ENCODE assay signal across 8 cellular contexts in genomic region chr12:53675701-53676607, GRCh38. TPM values are rescaled to one million over a fixed set of nuclear protein-coding genes. Genes with fewer than 3 reads are reported as not detected.
DNase-seq lines count a peak whose midpoint lies in the region; ATAC-seq and TF ChIP-seq lines count a peak whose summit lies in the region.

Gene ATP5MC2, minus strand, starts transcription at chr12:53676083. Its CDS starts 3,469 bp downstream, at chr12:53672614.

- no peak for TF ChIP-seq EP300 in Ishikawa (IDR thresholded peaks at IDR 0.05; ENCODE audit: borderline replicate concordance)

- peak; percentile 84 for TF ChIP-seq RAD21 in Ishikawa (IDR thresholded peaks at IDR 0.05; ENCODE audit: low read depth)

- H3K9me3 ChIP-seq in mucosa of descending colon: no peaks in the 10 kb centered on the region

- peaks cover 19% of the 10 kb centered on the region for H3K4me1 ChIP-seq in mucosa of descending colon (ENCODE audit: low read depth)

- H3K36me3 ChIP-seq in mucosa of descending colon (ENCODE audit: low read depth): peaks cover 10% of the 10 kb centered on the region

- intact Hi-C loops in mucosa of descending colon (cut with DNase I, micrococcal nuclease): loop anchor here (10.0 kb wide), 2 partner anchors 121 to 131 kb away; no protein-coding TSS in a partner anchor

- TF ChIP-seq CTCF in epithelial cell of esophagus (IDR thresholded peaks at IDR 0.05; ENCODE audit: insufficient read depth, low read depth, low read length, missing control alignments) (peak; percentile 98), mucosa of descending colon (IDR thresholded peaks at IDR 0.05) (peak; percentile 97)

- peak; percentile 99 for DNase-seq in DMS53 treated with DMSO at 0.1 percent for 48 hours (lab: John Stamatoyannopoulos, UW; ENCODE audit: unreplicated experiment)
- DNase-seq in OCI-M2 (lab: John Stamatoyannopoulos, UW; ENCODE audit: unreplicated experiment): peak; percentile 91
- peak; percentile 93 for DNase-seq in activated T-cell treated with anti-CD3 and anti-CD28 coated beads for 4 hours
- DNase-seq in epithelial cell of esophagus (ENCODE audit: low read depth): peak; percentile 99
- peak; percentile 96 to 98 (median 98) for DNase-seq in mucosa of descending colon
- peak; percentile 95 for DNase-seq in stimulated activated CD8-positive, alpha-beta memory T cell treated with anti-CD3 and anti-CD28 coated beads, Interleukin-4, amount 100 ng/mL, for 24 hours (ENCODE audit: low read depth)

- H3K4me3 ChIP-seq in epithelial cell of esophagus (ENCODE audit: low read length): peak within 1 kb of the TSS; percentile 88
- H3K4me3 ChIP-seq in mucosa of descending colon: peak within 1 kb of the TSS; percentile 38

- peak; percentile 94 for ATAC-seq in GM21576 (IDR thresholded peaks at IDR 0.05; ENCODE audit: unreplicated experiment)
- peak; percentile 96 for ATAC-seq in mucosa of descending colon

TF ChIP-seq in Ishikawa, 13 proteins besides CTCF, POLR2A, EP300 and RAD21:
- TF ChIP-seq TCF12 (IDR thresholded peaks at IDR 0.05; ENCODE audit: low read depth): peak; percentile 52; the same call in 1 of the 2 replicates
- TF ChIP-seq TAF1 (IDR thresholded peaks at IDR 0.05; ENCODE audit: low read depth): peak; percentile 98
- TF ChIP-seq CREB1 (IDR thresholded peaks at IDR 0.05; ENCODE audit: low read depth): no peak
- TF ChIP-seq EGR1 (IDR thresholded peaks at IDR 0.05): peak; percentile 49; the same call in 1 of the 2 replicates
- 0 out of 2 replicates have a peak, but pooled peaks have one; percentile 20 for TF ChIP-seq REST (IDR thresholded peaks at IDR 0.05; ENCODE audit: low read depth)
- TF ChIP-seq FOXM1 (IDR thresholded peaks at IDR 0.05; ENCODE audit: borderline replicate concordance, low read depth): no peak
- peak; percentile 98 for TF ChIP-seq YY1 (IDR thresholded peaks at IDR 0.05; ENCODE audit: low read depth)
- TF ChIP-seq MAX (IDR thresholded peaks at IDR 0.05): peak; percentile 98
- TF ChIP-seq USF1 (IDR thresholded peaks at IDR 0.05): 0 out of 2 replicates have a peak, but pooled peaks have one; percentile 36
- peak; percentile 98 for TF ChIP-seq CEBPB (IDR thresholded peaks at IDR 0.05)
- 0 out of 2 replicates have a peak, but pooled peaks have one; percentile 55 for TF ChIP-seq ZBTB7A (IDR thresholded peaks at IDR 0.05; ENCODE audit: low read depth)

RNA-seq across cellular contexts. Expression of gene ATP5MC2, which starts in this region (rescaled TPM):
- total RNA-seq in mucosa of descending colon: 100 to 1,000 TPM; 328 to 354 (median 349) TPM

Comparison
In these comparisons a context has a peak if more than half of its experiments do, and no peak if none do; other contexts are left out.
1. Peak in every context shown above with its lines: DNase-seq, ATAC-seq and H3K4me3 ChIP-seq.